Comparison of ENCODE assay signal across 8 cellular contexts in the genomic region with DNA sequence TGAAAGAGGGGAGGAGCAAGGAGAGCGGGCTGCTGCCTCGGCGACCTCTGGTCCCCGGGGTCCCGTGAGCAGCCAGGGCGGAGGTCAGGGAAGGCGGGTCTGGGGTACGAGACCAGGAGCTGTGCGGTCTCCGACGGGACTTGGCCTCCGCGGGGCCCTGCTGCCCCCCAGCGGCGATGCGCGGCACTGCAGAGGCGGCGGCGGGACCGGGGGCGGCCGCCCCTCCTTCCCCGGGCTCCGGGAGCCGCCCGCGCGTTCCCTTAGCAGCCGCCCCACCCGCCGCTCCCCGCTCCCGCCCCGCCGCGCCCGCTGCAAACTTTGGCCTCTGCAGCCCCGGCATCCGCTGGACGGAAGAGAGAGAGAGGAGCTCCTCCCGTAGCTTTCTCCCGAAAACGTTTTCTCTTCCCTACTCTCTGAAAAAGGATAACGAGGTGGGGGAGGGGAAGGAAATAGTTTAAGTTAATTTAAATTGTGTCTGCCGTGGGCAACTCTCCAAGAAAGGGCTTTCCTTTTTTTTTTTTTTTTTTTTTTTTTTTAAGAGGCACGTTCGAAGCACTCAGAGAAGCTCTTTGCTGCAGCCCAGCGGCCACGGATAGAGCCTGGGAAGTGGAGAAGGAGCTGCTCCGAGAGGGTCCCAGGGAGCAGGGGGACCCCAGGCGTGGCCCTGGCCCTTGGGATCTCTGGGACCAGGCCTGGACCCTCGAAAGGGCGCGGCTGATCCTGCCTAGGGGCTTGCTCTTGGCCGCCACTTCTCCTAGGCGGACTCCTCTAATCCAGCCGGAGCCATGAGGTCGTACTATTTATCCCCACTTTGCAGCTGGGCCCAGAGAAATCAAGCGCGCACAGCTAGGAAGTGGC. TPM values are rescaled to one million over a fixed set of nuclear protein-coding genes. Genes with fewer than 3 reads are reported as not detected.
DNase-seq lines count a peak whose midpoint lies in the region; ATAC-seq, FAIRE-seq and TF ChIP-seq lines count a peak whose summit lies in the region.

No MANE protein-coding gene starts in this region.

- peak; percentile 89 for TF ChIP-seq CTCF in GM12864 (IDR thresholded peaks at IDR 0.05; ENCODE audit: low read depth, low read length, missing control alignments)
- TF ChIP-seq CTCF in omental fat pad (IDR thresholded peaks at IDR 0.05): peak in 1 of 3 donors; percentile 56

- no peak for FAIRE-seq in HTR-8/SVneo (lab: Jason Lieb, UNC)
- no peak for FAIRE-seq in frontal cortex (lab: Jason Lieb, UNC)

- no peak overlapping the region for H3K27ac ChIP-seq in substantia nigra (ENCODE audit: low read depth, low read length, poor library complexity, severe bottlenecking)

- H3K4me3 ChIP-seq in GM12864 (ENCODE audit: low read depth, low read length): no peak overlapping the region

- ATAC-seq in omental fat pad (ENCODE audit: low FRiP score) (peak; percentile 84), HG02938 (IDR thresholded peaks at IDR 0.05; ENCODE audit: unreplicated experiment) (no peak)

- no peak for DNase-seq in GM12864 (ENCODE audit: low read depth)
- peak; percentile 62 for DNase-seq in HTR-8/SVneo (ENCODE audit: insufficient read length, low spot score)
- peak; percentile 66 for DNase-seq in SHP77 treated with DMSO at 0.1 percent for 48 hours (lab: John Stamatoyannopoulos, UW)
- DNase-seq in activated gamma-delta T cell (lab: John Stamatoyannopoulos, UW): peak; percentile 38
- peak; percentile 60 to 84 for DNase-seq in frontal cortex (ENCODE audit: low spot score in 2 of 2)
- DNase-seq in omental fat pad (ENCODE audit: low spot score): peak; percentile 30
- DNase-seq in substantia nigra (lab: John Stamatoyannopoulos, UW): peak in 39 of 49 donors; percentile 1 to 65 (median 22)

RNA-seq across cellular contexts. Expression of a gene that starts 43.2 kb away (rescaled TPM):
- total RNA-seq in frontal cortex (not detected), omental fat pad (not detected)
